ENCODE assay signal across 8 cellular contexts in genomic region chr1:21939650-21940374, GRCh38. TPM values are rescaled to one million over a fixed set of nuclear protein-coding genes. Genes with fewer than 3 reads are reported as not detected.
DNase-seq lines count a peak whose midpoint lies in the region; ATAC-seq and TF ChIP-seq lines count a peak whose summit lies in the region.

No MANE protein-coding gene starts in this region.

- TF ChIP-seq CTCF in A673 (conservative IDR thresholded peaks at IDR 0.05; ENCODE audit: low read depth, low read length) (peak; percentile 41), left ventricle myocardium inferior (IDR thresholded peaks at IDR 0.05; ENCODE audit: borderline replicate concordance) (peak; percentile 72), gastrocnemius medialis (IDR thresholded peaks at IDR 0.05 in 4 of 5, conservative IDR thresholded peaks at IDR 0.05 in 1 of 5) (peak; percentile 45 to 63 (median 55))

- ATAC-seq in gastrocnemius medialis: peak; percentile 38 to 42

- in situ Hi-C loops in gastrocnemius medialis (cut with MboI; ENCODE audit: low sequenced_read_pairs in 4 of 4): no loop called here

- no peak for TF ChIP-seq POLR2A in gastrocnemius medialis (IDR thresholded peaks at IDR 0.05)

- DNase-seq in A673 (ENCODE audit: low spot score) (peak; percentile 78), HT-29 (ENCODE audit: low spot score) (peak; percentile 90), adipocyte (ENCODE audit: low read depth) (peak; percentile 98), left ventricle myocardium inferior (peak; percentile 89), gastrocnemius medialis (peak; percentile 64 to 81), iPS-NIHi11 (ENCODE audit: low spot score) (no peak)
- no peak for DNase-seq in NK-92 treated with Interleukin-12 subunit alpha and Interleukin-12 subunit beta, amount 100 ng/mL, for 24 hours (lab: John Stamatoyannopoulos, UW)
- no peak for DNase-seq in activated CD4-positive, CD25-positive, alpha-beta regulatory T cell treated with anti-CD3 and anti-CD28 coated beads, Interleukin-2, amount 50 U/mL, for 72 hours

- CTCF ChIA-PET in A673 (lab: Charles Lee): interaction anchor here (0.5 kb wide), 1 partner anchor 791 kb away, joined by 3 read pairs; no protein-coding TSS in a partner anchor

- H3K36me3 ChIP-seq in A673 (ENCODE audit: insufficient read depth, low read length, poor library complexity, severe bottlenecking) (no peaks in the 10 kb centered on the region), adipocyte (ENCODE audit: control insufficient read depth, insufficient read depth, low read length, severe bottlenecking) (no peaks in the 10 kb centered on the region), left ventricle myocardium inferior (peaks cover 4% of the 10 kb centered on the region), gastrocnemius medialis (no peaks in the 10 kb centered on the region)

- no TSS peak for BruUV-seq in A673 (replicated peaks; lab: Mats Ljungman, UMichigan)

- H3K9ac ChIP-seq in adipocyte (ENCODE audit: low read length): peak overlapping the region; percentile 82

- intact Hi-C loops in A673 (cut with micrococcal nuclease; ENCODE audit: unreplicated experiment): no loop called here
- intact Hi-C loops in left ventricle myocardium inferior (cut with micrococcal nuclease): no loop called here
- intact Hi-C loops in gastrocnemius medialis (cut with DNase I; ENCODE audit: low total_unique reads): loop anchor here (2.0 kb wide), 1 partner anchor 71 kb away; no protein-coding TSS in a partner anchor

- H3K9me3 ChIP-seq in A673 (ENCODE audit: low read depth, low read length, poor library complexity, severe bottlenecking): no peaks in the 10 kb centered on the region
- no peaks in the 10 kb centered on the region for H3K9me3 ChIP-seq in adipocyte (ENCODE audit: control insufficient read depth, low read length)
- no peaks in the 10 kb centered on the region for H3K9me3 ChIP-seq in left ventricle myocardium inferior (replicated peaks)
- H3K9me3 ChIP-seq in gastrocnemius medialis: no peaks in the 10 kb centered on the region

- H3K4me3 ChIP-seq in A673 (ENCODE audit: low read depth, low read length, poor library complexity, severe bottlenecking): no peak overlapping the region
- H3K4me3 ChIP-seq in adipocyte (ENCODE audit: low read length): no peak overlapping the region
- H3K4me3 ChIP-seq in left ventricle myocardium inferior: no peak overlapping the region
- peak overlapping the region in 1 of 4 donors; percentile 6 for H3K4me3 ChIP-seq in gastrocnemius medialis

- POLR2A ChIA-PET in A673 (lab: Charles Lee; ENCODE audit: low non-redundant PET): no interaction called here

- H3K27ac ChIP-seq in A673 (ENCODE audit: low read depth, low read length, poor library complexity, severe bottlenecking): no peak overlapping the region
- H3K27ac ChIP-seq in left ventricle myocardium inferior (replicated peaks): peak overlapping the region; percentile 96
- peak overlapping the region; percentile 72 to 83 (median 80) for H3K27ac ChIP-seq in gastrocnemius medialis

- no peaks in the 10 kb centered on the region for H3K27me3 ChIP-seq in A673 (replicated peaks; ENCODE audit: insufficient read depth, low read depth, low read length, poor library complexity)
- no peaks in the 10 kb centered on the region for H3K27me3 ChIP-seq in adipocyte (replicated peaks; ENCODE audit: control insufficient read depth, insufficient read depth, low read length)
- H3K27me3 ChIP-seq in left ventricle myocardium inferior (ENCODE audit: low read depth): no peaks in the 10 kb centered on the region
- H3K27me3 ChIP-seq in gastrocnemius medialis: no peaks in the 10 kb centered on the region

- H3K4me1 ChIP-seq in A673 (ENCODE audit: insufficient read depth, low read length, poor library complexity, severe bottlenecking) (peaks cover 23% of the 10 kb centered on the region), adipocyte (ENCODE audit: control insufficient read depth, insufficient read depth, low read length) (peaks cover 43% of the 10 kb centered on the region), left ventricle myocardium inferior (peaks cover 94% of the 10 kb centered on the region), gastrocnemius medialis (peaks cover 30 to 66% of the 10 kb centered on the region in 2 donors)

RNA-seq across cellular contexts. Expression of gene HSPG2, which starts 2.7 kb away (rescaled TPM):
- total RNA-seq in A673 (2021) (10.4 and 19.8 TPM in 2 replicates), left ventricle myocardium inferior (257 TPM), gastrocnemius medialis (100 to 1,000 TPM in 1 of 4 donors, 10 to 100 TPM in 3; 68.9 to 108 (median 83.5) TPM)
- 163 and 235 TPM in 2 replicates for total RNA-seq in HT-29 (2014; rRNA removed; shearing (Covaris generic))

RNA-seq across cellular contexts. Expression of gene CELA3B, which starts 37.0 kb away (rescaled TPM):
- total RNA-seq in A673 (2021) (not detected in 2 replicates), left ventricle myocardium inferior (not detected), gastrocnemius medialis (not detected)
- 0.81 TPM in 1 of 2 replicates, not detected in the other for total RNA-seq in HT-29 (2014; rRNA removed; shearing (Covaris generic))

Comparison
In these comparisons a context has a peak if more than half of its experiments do, and no peak if none do; other contexts are left out.
1. DNase-seq: peak in A673 (single experiment), HT-29 (single experiment), adipocyte (single experiment), left ventricle myocardium inferior (single experiment) and gastrocnemius medialis (2 of 2); none in iPS-NIHi11 (single experiment), NK-92 treated with Interleukin-12 subunit alpha and Interleukin-12 subunit beta, amount 100 ng/mL, for 24 hours (single experiment) and activated CD4-positive, CD25-positive, alpha-beta regulatory T cell treated with anti-CD3 and anti-CD28 coated beads, Interleukin-2, amount 50 U/mL, for 72 hours (single experiment).
2. Peak in every context shown above with its lines, with median percentiles within 50 percentile points of each other: CTCF ChIP-seq.